Comparison of ENCODE assay signal across 24 cellular contexts in the genomic region with DNA sequence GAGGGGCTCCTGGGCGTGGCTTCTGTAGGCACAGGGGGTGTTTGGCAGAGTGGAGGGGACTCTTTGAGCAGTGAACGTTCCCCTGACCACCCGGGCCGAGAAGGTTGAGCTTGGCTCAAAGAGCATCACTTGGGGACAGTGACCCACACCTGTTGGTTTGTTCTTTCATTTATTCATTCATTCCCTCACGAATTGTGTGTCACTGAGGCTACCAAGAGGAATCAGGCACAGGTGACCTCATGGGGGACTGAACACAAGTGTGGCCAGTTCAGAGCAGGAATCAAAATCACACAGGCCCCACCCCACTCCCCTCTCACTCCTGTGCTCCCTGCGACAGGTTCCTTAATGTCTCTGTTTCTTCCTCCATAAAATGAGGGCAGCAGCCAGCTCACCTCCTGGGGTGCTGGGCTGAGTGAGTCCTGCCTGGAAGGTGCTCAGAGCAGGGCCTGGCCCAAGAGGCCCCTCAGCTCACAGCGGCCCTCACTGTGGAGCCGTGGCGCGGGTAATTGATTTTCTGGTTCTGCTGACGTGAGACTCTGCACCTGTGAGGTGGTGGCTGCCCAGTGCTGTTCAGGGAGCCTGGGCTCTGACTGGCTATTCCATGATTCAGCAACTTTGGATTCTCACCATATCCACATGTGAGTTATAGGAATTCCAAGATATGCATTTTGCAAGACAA.
DNase-seq lines count a peak whose midpoint lies in the region; ATAC-seq and TF ChIP-seq lines count a peak whose summit lies in the region.
"Had no signal": no experiment of that assay in that cellular context is flagged by ENCODE, and none has a peak within 500 bp of the region (broad histone marks: within the 10 kb centered on the region; RNA-seq: fewer than 3 reads in every experiment).

No MANE protein-coding gene starts in this region.

- intact Hi-C loops in spleen (cut with DNase I; ENCODE audit: low total_unique reads), result no loop called here
- intact Hi-C loops in mucosa of descending colon (cut with DNase I, micrococcal nuclease), result no loop called here

- H3K36me3 Mint-ChIP-seq in nephron (ENCODE audit: low read depth) (no peaks in the 10 kb centered on the region), immature natural killer cell (no peaks in the 10 kb centered on the region)

- no peak for ATAC-seq in mucosa of descending colon
- ATAC-seq in HG03571 (IDR thresholded peaks at IDR 0.05; ENCODE audit: unreplicated experiment), result no peak
- ATAC-seq: HepG2, Right ventricle myocardium inferior had no signal

- H3K27me3 ChIP-seq in SJCRH30 (no peaks in the 10 kb centered on the region), spleen (replicated peaks in 1 of 7) (peaks cover 0 to 82% (median 12%) of the 10 kb centered on the region in 7 donors)

- H3K4me1 Mint-ChIP-seq in nephron, result peaks cover 29% of the 10 kb centered on the region
- peaks cover 8% of the 10 kb centered on the region in 2 donors for H3K4me1 Mint-ChIP-seq in immature natural killer cell

- H3K27me3 Mint-ChIP-seq in nephron (ENCODE audit: low read depth) (peaks cover 24% of the 10 kb centered on the region), immature natural killer cell (ENCODE audit: low read depth in 3 of 3) (peaks cover 2 to 4% (median 4%) of the 10 kb centered on the region in 3 donors)

- no peak overlapping the region for H3K4me3 Mint-ChIP-seq in nephron
- H3K4me3 Mint-ChIP-seq in immature natural killer cell, result no peak overlapping the region
- H3K4me3 Mint-ChIP-seq: HFFc6 had no signal

- TF ChIP-seq POLR2A in spleen (IDR thresholded peaks at IDR 0.05), result no peak

- H3K36me3 ChIP-seq in SJCRH30, result no peaks in the 10 kb centered on the region
- H3K36me3 ChIP-seq in spleen, result no peaks in the 10 kb centered on the region
- H3K36me3 ChIP-seq in mucosa of descending colon (ENCODE audit: low read depth), result no peaks in the 10 kb centered on the region

- WGBS in spleen, 5 donors, result 83 to 94% (median 89%) methylated on average over 11 of the region's 11 CpGs

- peak; percentile 10 for DNase-seq in DMS53 (lab: John Stamatoyannopoulos, UW)
- no peak for DNase-seq in DMS53 treated with DMSO at 0.1 percent for 48 hours (lab: John Stamatoyannopoulos, UW; ENCODE audit: unreplicated experiment)
- DNase-seq in SJCRH30, result peak; percentile 31 to 51
- DNase-seq in spleen, result peak; percentile 58
- no peak for DNase-seq in immature natural killer cell
- DNase-seq in mucosa of descending colon, result no peak
- DNase-seq: AML-193, DMS79 treated with DMSO at 0.1 percent for 48 hours, HFFc6, KBM-7, NCI-H1105, NCI-H146, NCI-H2029, NCI-H226, NCI-H510A treated with DMSO at 0.1 percent for 48 hours, NCI-H748 treated with DMSO at 0.1 percent for 48 hours, SW 1271 had no signal

- H3K4me1 ChIP-seq in SJCRH30 (peaks cover 2% of the 10 kb centered on the region; the same call in 1 of the 2 replicates), spleen (peaks cover 0 to 16% (median 0%) of the 10 kb centered on the region in 6 donors), mucosa of descending colon (ENCODE audit: low read depth) (peaks cover 6% of the 10 kb centered on the region)

- peak overlapping the region; percentile 26 for H3K27ac ChIP-seq in SJCRH30
- no peak overlapping the region for H3K27ac ChIP-seq in spleen
- H3K27ac ChIP-seq: 22Rv1, HL-60, SK-N-MC had no signal

- H3K9me3 Mint-ChIP-seq in nephron (no peaks in the 10 kb centered on the region), immature natural killer cell (no peaks in the 10 kb centered on the region)

- peak overlapping the region; percentile 54 to 87 (median 76) for H3K27ac Mint-ChIP-seq in nephron
- H3K27ac Mint-ChIP-seq in immature natural killer cell, result no peak overlapping the region
- H3K27ac Mint-ChIP-seq: HFFc6 had no signal

- H3K4me3 ChIP-seq in SJCRH30, result no peak overlapping the region
- no peak overlapping the region for H3K4me3 ChIP-seq in spleen
- H3K4me3 ChIP-seq in mucosa of descending colon, result no peak overlapping the region
- H3K4me3 ChIP-seq: SK-N-MC had no signal

- no peak for TF ChIP-seq CTCF in nephron (IDR thresholded peaks at IDR 0.05; ENCODE audit: unreplicated experiment in 3 of 3)
- no peak for TF ChIP-seq CTCF in spleen (IDR thresholded peaks at IDR 0.05 in 8 of 11, conservative IDR thresholded peaks at IDR 0.05 in 3 of 11)
- no peak for TF ChIP-seq CTCF in mucosa of descending colon (IDR thresholded peaks at IDR 0.05)

- no peaks in the 10 kb centered on the region for H3K9me3 ChIP-seq in SJCRH30 (replicated peaks)
- no peaks in the 10 kb centered on the region for H3K9me3 ChIP-seq in spleen
- no peaks in the 10 kb centered on the region for H3K9me3 ChIP-seq in mucosa of descending colon

Comparison
In these comparisons a context has a peak if more than half of its experiments do, and no peak if none do; other contexts are left out.
1. DNase-seq: peak in DMS53 (single experiment), SJCRH30 (2 of 2) and spleen (single experiment); none in DMS53 treated with DMSO at 0.1 percent for 48 hours (single experiment), immature natural killer cell (0 of 3) and mucosa of descending colon (0 of 3).
2. H3K27ac Mint-ChIP-seq: peak in nephron (3 of 3); none in immature natural killer cell (0 of 6).